Comparison of ENCODE assay signal across 21 cellular contexts in genomic region chr10:113225364-113225763, GRCh38.
DNase-seq lines count a peak whose midpoint lies in the region; ATAC-seq and TF ChIP-seq lines count a peak whose summit lies in the region.
"Had no signal": no experiment of that assay in that cellular context is flagged by ENCODE, and none has a peak within 500 bp of the region (broad histone marks: within the 10 kb centered on the region; RNA-seq: fewer than 3 reads in every experiment).

No MANE protein-coding gene starts in this region.

- no peak for TF ChIP-seq CTCF in HEK293 (tag by site-specific recombination; IDR thresholded peaks at IDR 0.05)
- TF ChIP-seq CTCF in endodermal cell (conservative IDR thresholded peaks at IDR 0.05) = no peak
- no peak for TF ChIP-seq CTCF in neural crest cell (conservative IDR thresholded peaks at IDR 0.05)
- TF ChIP-seq CTCF in transverse colon (IDR thresholded peaks at IDR 0.05) = no peak
- no peak for TF ChIP-seq CTCF in gastrocnemius medialis (IDR thresholded peaks at IDR 0.05 in 4 of 5, conservative IDR thresholded peaks at IDR 0.05 in 1 of 5)

- H3K36me3 ChIP-seq in BLaER1 (no peaks in the 10 kb centered on the region), HEK293 (ENCODE audit: control insufficient read depth in 2 of 2, insufficient read depth in 1 of 2, low read length in 2 of 2) (no peaks in the 10 kb centered on the region), endodermal cell (ENCODE audit: control insufficient read depth, insufficient read depth, low read length) (no peaks in the 10 kb centered on the region), transverse colon (no peaks in the 10 kb centered on the region), gastrocnemius medialis (no peaks in the 10 kb centered on the region)
- H3K36me3 ChIP-seq: BE2C had no signal

- H3K4me3 Mint-ChIP-seq in endodermal cell (no peak overlapping the region), neural crest cell (no peak overlapping the region)
- H3K4me3 Mint-ChIP-seq: CD14-positive monocyte; CD4-positive, alpha-beta T cell; CD8-positive, alpha-beta memory T cell had no signal

- POLR2A ChIA-PET in HEK293 (lab: Yijun Ruan, JAX) = no interaction called here

- DNase-seq in endodermal cell (peak; percentile 5), neural crest cell (ENCODE audit: low read depth, low spot score) (no peak), transverse colon (no peak), gastrocnemius medialis (no peak)
- DNase-seq: 8988T; ACHN; AML-193; BE2C; Calu3; CD4-positive, alpha-beta T cell; CD8-positive, alpha-beta memory T cell; DMS153; DND-41; GM23248; H7; HCEC 1CT had no signal

- in situ Hi-C loops in transverse colon (cut with MboI; ENCODE audit: low pct_ligation_motif_present in 1 of 4, low pct_unique_long_range_greater_than_20kb in 1 of 4, low sequenced_read_pairs in 3 of 4) (no loop called here), gastrocnemius medialis (cut with MboI; ENCODE audit: low sequenced_read_pairs in 4 of 4) (no loop called here)

- H3K9me3 ChIP-seq in BLaER1 (peaks cover 2% of the 10 kb centered on the region; the same call in 1 of the 2 replicates), HEK293 (ENCODE audit: control insufficient read depth, insufficient read depth, low read depth, low read length) (no peaks in the 10 kb centered on the region), endodermal cell (ENCODE audit: control insufficient read depth, low read length) (no peaks in the 10 kb centered on the region), transverse colon (no peaks in the 10 kb centered on the region), gastrocnemius medialis (no peaks in the 10 kb centered on the region)
- H3K9me3 ChIP-seq: A549, BE2C had no signal

- H3K36me3 Mint-ChIP-seq in endodermal cell (ENCODE audit: low read depth) (no peaks in the 10 kb centered on the region), neural crest cell (ENCODE audit: low read depth) (peaks cover 2% of the 10 kb centered on the region)
- H3K36me3 Mint-ChIP-seq: CD14-positive monocyte had no signal

- 89 to 97% methylated on average over 1 to 2 of the region's 2 CpGs for WGBS in endodermal cell (ENCODE audit: insufficient coverage in 1 of 2, insufficient read length in 1 of 2), 2 experiments
- 51 to 93% methylated on average over 2 of the region's 2 CpGs for WGBS in transverse colon (ENCODE audit: low coverage in 1 of 2), 2 donors

- H3K27ac Mint-ChIP-seq in endodermal cell (no peak overlapping the region), neural crest cell (ENCODE audit: unreplicated experiment) (peak overlapping the region; percentile 16)
- H3K27ac Mint-ChIP-seq: CD4-positive, alpha-beta T cell had no signal

- TF ChIP-seq POLR2A in transverse colon (IDR thresholded peaks at IDR 0.05) = no peak
- TF ChIP-seq POLR2A in gastrocnemius medialis (IDR thresholded peaks at IDR 0.05) = no peak

- peaks cover 97% of the 10 kb centered on the region for H3K4me1 ChIP-seq in BLaER1
- no peaks in the 10 kb centered on the region for H3K4me1 ChIP-seq in HEK293 (ENCODE audit: control insufficient read depth, insufficient read depth, low read length)
- H3K4me1 ChIP-seq in endodermal cell (ENCODE audit: control insufficient read depth, insufficient read depth, low read length) = no peaks in the 10 kb centered on the region
- no peaks in the 10 kb centered on the region for H3K4me1 ChIP-seq in transverse colon
- no peaks in the 10 kb centered on the region for H3K4me1 ChIP-seq in gastrocnemius medialis
- H3K4me1 ChIP-seq: A549 had no signal

- CTCF ChIA-PET in HEK293 (lab: Yijun Ruan, JAX) = interaction anchor here (0.8 kb wide), 1 partner anchor 229 kb away, joined by 3 read pairs; no protein-coding TSS in a partner anchor

- ATAC-seq in GM21717 (IDR thresholded peaks at IDR 0.05; ENCODE audit: unreplicated experiment) (no peak), gastrocnemius medialis (no peak)
- ATAC-seq: A549 had no signal

- H3K27me3 ChIP-seq in BLaER1 = no peaks in the 10 kb centered on the region
- H3K27me3 ChIP-seq in endodermal cell (ENCODE audit: control insufficient read depth, insufficient read depth, low read length, poor library complexity, severe bottlenecking) = peaks cover 7% of the 10 kb centered on the region
- peaks cover 13% of the 10 kb centered on the region for H3K27me3 ChIP-seq in transverse colon
- H3K27me3 ChIP-seq in gastrocnemius medialis = peaks cover 0 to 13% (median 5%) of the 10 kb centered on the region in 3 donors
- H3K27me3 ChIP-seq: BE2C had no signal

- intact Hi-C loops in transverse colon (cut with DNase I; ENCODE audit: low total_unique reads) = no loop called here
- intact Hi-C loops in gastrocnemius medialis (cut with DNase I; ENCODE audit: low total_unique reads) = no loop called here

- H3K27me3 Mint-ChIP-seq in endodermal cell (ENCODE audit: insufficient read depth) = peaks cover 35% of the 10 kb centered on the region
- H3K27me3 Mint-ChIP-seq in neural crest cell (ENCODE audit: low read depth) = peaks cover 4% of the 10 kb centered on the region

- H3K9ac ChIP-seq in BLaER1 (no peak overlapping the region; the same call in 1 of the 2 replicates), endodermal cell (ENCODE audit: extremely low read depth, low read length, poor library complexity, severe bottlenecking) (no peak overlapping the region)
- H3K9ac ChIP-seq: GM23248 had no signal

- TF ChIP-seq EP300 in transverse colon (IDR thresholded peaks at IDR 0.05; ENCODE audit: low read depth) = no peak

- H3K27ac ChIP-seq in BLaER1 = peak overlapping the region; percentile 75
- H3K27ac ChIP-seq in HEK293 (ENCODE audit: extremely low read depth, low read depth, low read length) = no peak overlapping the region
- H3K27ac ChIP-seq in endodermal cell (ENCODE audit: low read depth, low read length) = no peak overlapping the region
- no peak overlapping the region for H3K27ac ChIP-seq in transverse colon
- H3K27ac ChIP-seq in gastrocnemius medialis = no peak overlapping the region
- H3K27ac ChIP-seq: A549, GM23248 had no signal

- H3K4me3 ChIP-seq in BLaER1 (no peak overlapping the region), HEK293 (ENCODE audit: low read depth, low read length) (no peak overlapping the region), endodermal cell (ENCODE audit: low read length) (no peak overlapping the region), transverse colon (no peak overlapping the region), gastrocnemius medialis (no peak overlapping the region)
- H3K4me3 ChIP-seq: A549, GM23248 had no signal

- no peaks in the 10 kb centered on the region for H4K20me1 ChIP-seq in BLaER1

- peaks cover 12% of the 10 kb centered on the region for H3K4me1 Mint-ChIP-seq in endodermal cell
- no peaks in the 10 kb centered on the region for H3K4me1 Mint-ChIP-seq in neural crest cell

- H3K9me3 Mint-ChIP-seq in endodermal cell = no peaks in the 10 kb centered on the region
- H3K9me3 Mint-ChIP-seq in neural crest cell = peaks cover 4% of the 10 kb centered on the region
- H3K9me3 Mint-ChIP-seq: CD14-positive monocyte; CD4-positive, alpha-beta T cell; CD8-positive, alpha-beta memory T cell had no signal

- H3K4me2 ChIP-seq in BLaER1 = peak overlapping the region; percentile 92
- H3K4me2 ChIP-seq: A549 had no signal

TF ChIP-seq in HEK293, 187 proteins besides CTCF, POLR2A, EP300 and RAD21:
- TF ChIP-seq ZFHX2 (tag by site-specific recombination; conservative IDR thresholded peaks at IDR 0.05) (peak; percentile 35; the same call in 1 of the 2 replicates), BCL6B (tag by site-specific recombination; IDR thresholded peaks at IDR 0.05) (no peak), ZNF132 (tag by site-specific recombination; IDR thresholded peaks at IDR 0.05; ENCODE audit: borderline replicate concordance) (no peak), ZNF354C (tag by site-specific recombination; IDR thresholded peaks at IDR 0.05; ENCODE audit: borderline replicate concordance, low read depth) (no peak), EGR2 (tag by site-specific recombination; IDR thresholded peaks at IDR 0.05; ENCODE audit: low read depth) (peak; percentile 59; the same call in 1 of the 2 replicates), ZBTB8A (tag by site-specific recombination; IDR thresholded peaks at IDR 0.05) (no peak), ZNF138 (tag by site-specific recombination; IDR thresholded peaks at IDR 0.05; ENCODE audit: borderline replicate concordance) (no peak)
